Comparison of ENCODE assay signal across 8 cellular contexts in genomic region chr7:92178928-92179373, GRCh38. TPM values are rescaled to one million over a fixed set of nuclear protein-coding genes. Genes with fewer than 3 reads are reported as not detected.
DNase-seq lines count a peak whose midpoint lies in the region; ATAC-seq and TF ChIP-seq lines count a peak whose summit lies in the region.

LRRD1 (minus strand) TSS chr7:92179142; CDS start chr7:92165202, 13,940 bp downstream.

- no peaks in the 10 kb centered on the region for H3K9me3 Mint-ChIP-seq in endothelial cell (ENCODE audit: unreplicated experiment)

- ATAC-seq in GM18870 (IDR thresholded peaks at IDR 0.05; ENCODE audit: unreplicated experiment) (peak; percentile 87), HG03139 (IDR thresholded peaks at IDR 0.05; ENCODE audit: unreplicated experiment) (peak; percentile 98)

- peaks cover 3% of the 10 kb centered on the region for H3K4me1 Mint-ChIP-seq in endothelial cell (ENCODE audit: unreplicated experiment)

- peak; percentile 97 for TF ChIP-seq CTCF in endothelial cell (IDR thresholded peaks at IDR 0.05; ENCODE audit: unreplicated experiment)

- no peak within 1 kb of the TSS for H3K27ac Mint-ChIP-seq in endothelial cell (ENCODE audit: unreplicated experiment)

- DNase-seq in AG08395 (ENCODE audit: low spot score): peak; percentile 88
- DNase-seq in NCI-H82 treated with DMSO at 0.1 percent for 48 hours (lab: John Stamatoyannopoulos, UW; ENCODE audit: unreplicated experiment): peak; percentile 16
- peak; percentile 72 for DNase-seq in activated CD8-positive, alpha-beta memory T cell treated with anti-CD3 and anti-CD28 coated beads, Interleukin-2, amount 50 U/mL, for 24 hours (ENCODE audit: extremely low read depth)
- DNase-seq in endothelial cell (ENCODE audit: low spot score): peak; percentile 97
- peak; percentile 96 for DNase-seq in mesenteric fat pad (ENCODE audit: low spot score)
- DNase-seq in stimulated activated CD8-positive, alpha-beta memory T cell treated with anti-CD3 and anti-CD28 coated beads, Interleukin-15, amount 100 ng/mL, for 1 hour (ENCODE audit: low read depth): peak; percentile 83

- H3K36me3 Mint-ChIP-seq in endothelial cell (ENCODE audit: low read depth, unreplicated experiment): peaks cover 3% of the 10 kb centered on the region

- peaks cover 3% of the 10 kb centered on the region for H3K27me3 Mint-ChIP-seq in endothelial cell (ENCODE audit: unreplicated experiment)

- peak within 1 kb of the TSS; percentile 87 for H3K4me3 Mint-ChIP-seq in endothelial cell (ENCODE audit: unreplicated experiment)

RNA-seq across cellular contexts. Expression of gene LRRD1, which starts in this region (rescaled TPM):
- total RNA-seq in endothelial cell (ENCODE audit: unreplicated experiment) (0.59 TPM), mesenteric fat pad (not detected)

Comparison
In these comparisons a context has a peak if more than half of its experiments do, and no peak if none do; other contexts are left out.
1. Peak in every context shown above with its lines: DNase-seq and ATAC-seq.
2. Peak in DNase-seq in endothelial cell; RNA of the gene not detected or under 1 TPM.
3. Peak in DNase-seq in mesenteric fat pad; RNA of the gene not detected or under 1 TPM.
4. DNase-seq: peak in every context shown above with its lines; median percentile 97 in endothelial cell; 96 in mesenteric fat pad; 88 in AG08395; 83 in stimulated activated CD8-positive, alpha-beta memory T cell treated with anti-CD3 and anti-CD28 coated beads, Interleukin-15, amount 100 ng/mL, for 1 hour; 72 in activated CD8-positive, alpha-beta memory T cell treated with anti-CD3 and anti-CD28 coated beads, Interleukin-2, amount 50 U/mL, for 24 hours; 16 in NCI-H82 treated with DMSO at 0.1 percent for 48 hours.